In the genomic region with DNA sequence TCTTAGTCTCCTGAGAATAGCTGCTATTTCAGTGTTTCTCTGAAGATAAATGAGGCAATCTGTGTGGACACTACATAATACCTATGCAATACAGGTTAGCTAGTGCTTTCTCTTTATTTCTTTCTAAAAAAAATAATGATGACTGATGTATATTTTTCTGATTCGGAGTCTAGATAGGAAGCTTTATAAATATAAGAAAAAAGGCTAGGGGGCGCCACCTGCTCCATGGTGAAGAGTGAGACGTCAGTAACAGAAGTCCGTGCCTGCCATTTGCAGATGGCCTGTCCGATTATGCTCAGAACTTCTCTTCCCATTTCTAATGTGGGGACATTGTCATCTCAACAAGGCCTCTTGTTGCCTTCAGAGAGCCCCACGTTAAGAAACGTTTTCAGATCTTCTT, we compare ENCODE assay signal across 8 cellular contexts. TPM values are rescaled to one million over a fixed set of nuclear protein-coding genes. Genes with fewer than 3 reads are reported as not detected.
A peak's percentile ranks its signal among the peaks of the same experiment; 100 is the strongest.
DNase-seq lines count a peak whose midpoint lies in the region; ATAC-seq and TF ChIP-seq lines count a peak whose summit lies in the region.

No MANE protein-coding gene starts in this region.

- POLR2A ChIA-PET in PC-9 (lab: Charles Lee; ENCODE audit: unreplicated experiment): interaction anchor here (0.6 kb wide), 1 partner anchor 80 kb away, joined by 9 read pairs; no protein-coding TSS in a partner anchor

- no peaks in the 10 kb centered on the region for H3K4me1 Mint-ChIP-seq in Calu3 (ENCODE audit: low read depth, unreplicated experiment)

- H4K20me1 ChIP-seq in PC-9 (ENCODE audit: insufficient read depth): peaks cover 4% of the 10 kb centered on the region; the same call in 1 of the 2 replicates

- H3K79me2 ChIP-seq in PC-9 (ENCODE audit: low read depth): no peaks in the 10 kb centered on the region

- DNase-seq in AG09319 (ENCODE audit: extremely low read depth, low read depth) (no peak), Calu3 (no peak), PC-9 (no peak), fibroblast of the aortic adventitia (ENCODE audit: low read depth) (peak; percentile 20), middle frontal gyrus (ENCODE audit: extremely low spot score, low spot score) (no peak), DMS79 treated with DMSO at 0.1 percent for 48 hours (lab: John Stamatoyannopoulos, UW) (no peak)

- H3K27me3 ChIP-seq in PC-9 (ENCODE audit: insufficient read depth, low read depth): no peaks in the 10 kb centered on the region

- TF ChIP-seq CTCF in AG09319 (IDR thresholded peaks at IDR 0.05; ENCODE audit: low read depth, low read length): peak; percentile 28
- peak; percentile 43 for TF ChIP-seq CTCF in Calu3 (IDR thresholded peaks at IDR 0.05; ENCODE audit: unreplicated experiment)
- TF ChIP-seq CTCF in PC-9 (conservative IDR thresholded peaks at IDR 0.05): peak; percentile 59
- peak; percentile 43 for TF ChIP-seq CTCF in fibroblast of the aortic adventitia (IDR thresholded peaks at IDR 0.05; ENCODE audit: insufficient read depth, low read length)

- CTCF ChIA-PET in Calu3 (lab: Charles Lee): interaction anchor here (0.6 to 1.4 kb wide), 3 partner anchors 12 to 27 kb away, joined by 3 to 4 read pairs (median 3); partner anchors contain the start of gene QSOX1
- CTCF ChIA-PET in PC-9 (lab: Charles Lee): no interaction called here

- ATAC-seq in GM21526 (IDR thresholded peaks at IDR 0.05; ENCODE audit: low FRiP score, unreplicated experiment) (no peak), HG02840 (IDR thresholded peaks at IDR 0.05; ENCODE audit: low FRiP score, unreplicated experiment) (no peak)

- no peaks in the 10 kb centered on the region for H3K9me3 Mint-ChIP-seq in Calu3 (ENCODE audit: low read depth, unreplicated experiment)

- no peak overlapping the region for H3K27ac Mint-ChIP-seq in Calu3 (ENCODE audit: unreplicated experiment)

- H3K9me2 ChIP-seq in PC-9 (ENCODE audit: insufficient read depth): no peaks in the 10 kb centered on the region

- no peaks in the 10 kb centered on the region for H3K27me3 Mint-ChIP-seq in Calu3 (ENCODE audit: unreplicated experiment)

- no peak overlapping the region for H3K4me3 ChIP-seq in PC-9
- H3K4me3 ChIP-seq in fibroblast of the aortic adventitia (ENCODE audit: low read depth, low read length): no peak overlapping the region

- no peak overlapping the region for H3K4me2 ChIP-seq in PC-9

- BruUV-seq in Calu3 (replicated peaks; lab: Mats Ljungman, UMichigan) (no TSS peak), PC-9 (replicated peaks; lab: Mats Ljungman, UMichigan) (no TSS peak)

- H3K36me3 ChIP-seq in PC-9 (ENCODE audit: low read depth): peaks cover 13% of the 10 kb centered on the region; the same call in 1 of the 2 replicates

- no peaks in the 10 kb centered on the region for H3K9me3 ChIP-seq in PC-9 (ENCODE audit: insufficient read depth, low read depth)

- intact Hi-C loops in Calu3 (cut with micrococcal nuclease; ENCODE audit: unreplicated experiment) (no loop called here), PC-9 (cut with micrococcal nuclease; ENCODE audit: unreplicated experiment) (no loop called here)

- peaks cover 12% of the 10 kb centered on the region; the same call in 1 of the 2 replicates for H3F3A ChIP-seq in PC-9 (ENCODE audit: insufficient read depth, low read depth)

- peaks cover 48% of the 10 kb centered on the region for H3K36me3 Mint-ChIP-seq in Calu3 (ENCODE audit: insufficient read depth, unreplicated experiment)

- H2AFZ ChIP-seq in PC-9: no peak overlapping the region

- no peak overlapping the region for H3K4me3 Mint-ChIP-seq in Calu3 (ENCODE audit: low read depth, unreplicated experiment)

- H3K27ac ChIP-seq in PC-9: no peak overlapping the region

- H3K4me1 ChIP-seq in PC-9 (replicated peaks; ENCODE audit: insufficient read depth): no peaks in the 10 kb centered on the region

RNA-seq across cellular contexts. Expression of gene QSOX1, which starts 26.4 kb away (rescaled TPM):
- total RNA-seq in Calu3 (2022) (462 and 505 TPM in 2 replicates), PC-9 (2021) (226 and 263 TPM in 2 replicates), fibroblast of the aortic adventitia (ENCODE audit: low replicate concordance) (261 and 1,037 TPM in 2 replicates)

RNA-seq across cellular contexts. Expression of gene LHX4, which starts 49.0 kb away (rescaled TPM):
- 0.05 and 0.19 TPM in 2 replicates for total RNA-seq in Calu3 (2022)
- total RNA-seq in PC-9 (2021): 0.08 and 0.28 TPM in 2 replicates
- total RNA-seq in fibroblast of the aortic adventitia (ENCODE audit: low replicate concordance): under 0.01 and 0.16 TPM in 2 replicates
